ENCODE assay signal across 8 cellular contexts in genomic region chr11:2990617-2991476, GRCh38. TPM values are rescaled to one million over a fixed set of nuclear protein-coding genes. Genes with fewer than 3 reads are reported as not detected.
DNase-seq lines count a peak whose midpoint lies in the region; ATAC-seq and TF ChIP-seq lines count a peak whose summit lies in the region.

No MANE protein-coding gene starts in this region.

- in situ Hi-C loops in Caki2 (cut with HindIII; ENCODE audit: low pct_unique_long_range_greater_than_20kb, low sequenced_read_pairs): no loop called here

- peak overlapping the region; percentile 90 for H3K4me2 ChIP-seq in hepatocyte

- peak; percentile 27 for DNase-seq in Caki2 (ENCODE audit: low read depth)
- DNase-seq in Kasumi-1 (lab: John Stamatoyannopoulos, UW): peak; percentile 3 to 25
- DNase-seq in activated effector memory CD4-positive, alpha-beta T cell treated with anti-CD3 and anti-CD28 coated beads, Interleukin-2, amount 50 U/mL, for 16 hours: peak; percentile 82
- DNase-seq in hepatocyte (ENCODE audit: low spot score): peak; percentile 66
- DNase-seq in ecto neural progenitor cell (ENCODE audit: low spot score): no peak

- H3K9me2 ChIP-seq in hepatocyte (replicated peaks; ENCODE audit: insufficient read depth): no peaks in the 10 kb centered on the region

- 2% methylated on average over 17 of the region's 17 CpGs for WGBS in hepatocyte (ENCODE audit: low lambda C conversion rate, missing lambda C conversion rate)

- H3K79me2 ChIP-seq in hepatocyte: peaks cover 58% of the 10 kb centered on the region

- H4K20me1 ChIP-seq in hepatocyte (ENCODE audit: insufficient read depth, poor library complexity, severe bottlenecking): peaks cover 54% of the 10 kb centered on the region

- H2AFZ ChIP-seq in hepatocyte: peak overlapping the region; percentile 65

- peak overlapping the region; percentile 88 to 94 (median 93) for H3K9ac ChIP-seq in skeletal muscle tissue (ENCODE audit: low read depth in 1 of 3, low read length in 3 of 3)

- H3K27me3 ChIP-seq in hepatocyte (no peaks in the 10 kb centered on the region), skeletal muscle tissue (ENCODE audit: control insufficient read depth in 3 of 3, insufficient read depth in 3 of 3, low read length in 3 of 3) (no peaks in the 10 kb centered on the region)

- no peak for TF ChIP-seq CTCF in hepatocyte (IDR thresholded peaks at IDR 0.05; ENCODE audit: poor library complexity)

- H3K27ac ChIP-seq in hepatocyte (peak overlapping the region; percentile 99), skeletal muscle tissue (ENCODE audit: low read depth, low read length) (peak overlapping the region; percentile 89)

- no peak for ATAC-seq in GM21526 (IDR thresholded peaks at IDR 0.05; ENCODE audit: low FRiP score, unreplicated experiment)
- ATAC-seq in GM18511 (IDR thresholded peaks at IDR 0.05; ENCODE audit: unreplicated experiment): no peak

- H3K4me3 ChIP-seq in hepatocyte (peak overlapping the region; percentile 77), skeletal muscle tissue (ENCODE audit: low read length in 3 of 3) (peak overlapping the region; percentile 85 to 91 (median 88))

- H3K36me3 ChIP-seq in hepatocyte (replicated peaks; ENCODE audit: insufficient read depth, low read depth): no peaks in the 10 kb centered on the region
- peaks cover 0 to 2% (median 0%) of the 10 kb centered on the region in 3 donors for H3K36me3 ChIP-seq in skeletal muscle tissue (ENCODE audit: control insufficient read depth in 3 of 3, insufficient read depth in 3 of 3, low read length in 3 of 3)

- H3K9me3 ChIP-seq in hepatocyte (ENCODE audit: low read depth) (no peaks in the 10 kb centered on the region), skeletal muscle tissue (ENCODE audit: control insufficient read depth in 3 of 3, low read length in 3 of 3) (no peaks in the 10 kb centered on the region)

- H3K4me1 ChIP-seq in hepatocyte (ENCODE audit: insufficient read depth): peaks cover 28% of the 10 kb centered on the region
- H3K4me1 ChIP-seq in skeletal muscle tissue (ENCODE audit: control insufficient read depth in 3 of 3, insufficient read depth in 3 of 3, low read length in 3 of 3): peaks cover 37 to 42% (median 40%) of the 10 kb centered on the region in 3 donors

RNA-seq across cellular contexts. Expression of gene NAP1L4, which starts 1.3 kb away (rescaled TPM):
- total RNA-seq in Caki2 (2014; rRNA removed; shearing (Covaris generic); ENCODE audit: low replicate concordance): 193 and 202 TPM in 2 replicates
- total RNA-seq in hepatocyte (75.7 and 79.0 TPM in 2 replicates), skeletal muscle tissue (148 TPM)
- polyA plus RNA-seq in hepatocyte: 101 and 118 TPM in 2 replicates
